Comparison of ENCODE assay signal across 12 cellular contexts in genomic region chr14:101849125-101849524, GRCh38.
A peak's percentile ranks its signal among the peaks of the same experiment; 100 is the strongest.
DNase-seq lines count a peak whose midpoint lies in the region; ATAC-seq and TF ChIP-seq lines count a peak whose summit lies in the region.
"Had no signal": no experiment of that assay in that cellular context is flagged by ENCODE, and none has a peak within 500 bp of the region (broad histone marks: within the 10 kb centered on the region; RNA-seq: fewer than 3 reads in every experiment).

No MANE protein-coding gene starts in this region.

- peaks cover 10 to 46% of the 10 kb centered on the region in 2 donors for H3K36me3 Mint-ChIP-seq in CD4-positive, alpha-beta memory T cell
- H3K36me3 Mint-ChIP-seq in activated T-helper 17 cell treated with anti-CD3 and anti-CD28 coated beads, Interleukin-2, amount 50 U/mL, for 72 hours (ENCODE audit: low read depth), result peaks cover 67% of the 10 kb centered on the region

- in situ Hi-C loops in G401 (cut with HindIII; ENCODE audit: low sequenced_read_pairs), result no loop called here

- intact Hi-C loops in CD4-positive, alpha-beta memory T cell (cut with micrococcal nuclease), result no loop called here

- CTCF ChIA-PET in CD4-positive, alpha-beta memory T cell (lab: Charles Lee; ENCODE audit: partially characterized antibody), result interaction anchor here (0.6 to 3.2 kb wide), 2 partner anchors 78 to 127 kb away, joined by 3 to 17 read pairs; no protein-coding TSS in a partner anchor

- H3K27ac Mint-ChIP-seq in CD4-positive, alpha-beta memory T cell, result peak overlapping the region; percentile 73 to 96 (median 92)
- H3K27ac Mint-ChIP-seq in activated T-helper 17 cell treated with anti-CD3 and anti-CD28 coated beads, Interleukin-2, amount 50 U/mL, for 72 hours, result peak overlapping the region; percentile 54

- H3K36me3 ChIP-seq in CD4-positive, alpha-beta memory T cell (ENCODE audit: insufficient read depth, low read length), result peaks cover 23% of the 10 kb centered on the region

- peak overlapping the region in 7 of 8 donors; percentile 2 to 89 (median 73) for H3K4me3 Mint-ChIP-seq in CD4-positive, alpha-beta memory T cell
- H3K4me3 Mint-ChIP-seq in activated T-helper 17 cell treated with anti-CD3 and anti-CD28 coated beads, Interleukin-2, amount 50 U/mL, for 72 hours, result peak overlapping the region; percentile 70
- H3K4me3 Mint-ChIP-seq: neural crest cell had no signal

- H3K9me3 Mint-ChIP-seq in CD4-positive, alpha-beta memory T cell, result peaks cover 0 to 5% (median 0%) of the 10 kb centered on the region in 8 donors
- H3K9me3 Mint-ChIP-seq in activated T-helper 17 cell treated with anti-CD3 and anti-CD28 coated beads, Interleukin-2, amount 50 U/mL, for 72 hours, result no peaks in the 10 kb centered on the region
- H3K9me3 Mint-ChIP-seq: neural crest cell had no signal

- no peaks in the 10 kb centered on the region for H3K9me3 ChIP-seq in CD4-positive, alpha-beta memory T cell (ENCODE audit: control insufficient read depth in 1 of 2, low read length in 2 of 2)
- H3K9me3 ChIP-seq: gastroesophageal sphincter had no signal

- H3K4me3 ChIP-seq in CD4-positive, alpha-beta memory T cell (ENCODE audit: low read length in 2 of 2), result no peak overlapping the region
- no peak overlapping the region for H3K4me3 ChIP-seq in foreskin fibroblast (ENCODE audit: low read depth in 1 of 2, low read length in 2 of 2)
- H3K4me3 ChIP-seq: gastroesophageal sphincter had no signal

- H3K4me1 ChIP-seq in CD4-positive, alpha-beta memory T cell (ENCODE audit: insufficient read depth, low read length), result peaks cover 98% of the 10 kb centered on the region

- H3K27me3 ChIP-seq in CD4-positive, alpha-beta memory T cell (ENCODE audit: insufficient read depth, low read length), result no peaks in the 10 kb centered on the region
- H3K27me3 ChIP-seq: gastroesophageal sphincter had no signal

- H3K27me3 Mint-ChIP-seq in CD4-positive, alpha-beta memory T cell, result no peaks in the 10 kb centered on the region
- H3K27me3 Mint-ChIP-seq in activated T-helper 17 cell treated with anti-CD3 and anti-CD28 coated beads, Interleukin-2, amount 50 U/mL, for 72 hours, result no peaks in the 10 kb centered on the region

- POLR2A ChIA-PET in CD4-positive, alpha-beta memory T cell (lab: Charles Lee; ENCODE audit: partially characterized antibody), result interaction anchor here (1.2 to 16.8 kb wide), 2 partner anchors 31 to 78 kb away, joined by 6 to 385 read pairs; no protein-coding TSS in a partner anchor

- peaks cover 77 to 99% (median 89%) of the 10 kb centered on the region in 4 donors for H3K4me1 Mint-ChIP-seq in CD4-positive, alpha-beta memory T cell
- peaks cover 60% of the 10 kb centered on the region for H3K4me1 Mint-ChIP-seq in activated T-helper 17 cell treated with anti-CD3 and anti-CD28 coated beads, Interleukin-2, amount 50 U/mL, for 72 hours

- ATAC-seq in GM19328 (IDR thresholded peaks at IDR 0.05; ENCODE audit: unreplicated experiment) (peak; percentile 77), HG03060 (IDR thresholded peaks at IDR 0.05; ENCODE audit: low read depth, unreplicated experiment) (peak; percentile 63)
- no peak for ATAC-seq in activated T-helper 17 cell treated with anti-CD3 and anti-CD28 coated beads, Interleukin-2, amount 50 U/mL, for 72 hours (replicated peaks)
- ATAC-seq: gastroesophageal sphincter, HCT116 had no signal

- peak overlapping the region; percentile 20 for H3K27ac ChIP-seq in CD4-positive, alpha-beta memory T cell (ENCODE audit: low read depth, low read length)
- H3K27ac ChIP-seq: gastroesophageal sphincter had no signal

- no peak for TF ChIP-seq CTCF in foreskin fibroblast (IDR thresholded peaks at IDR 0.05; ENCODE audit: low read depth, low read length)

- no peak for DNase-seq in CD4-positive, alpha-beta memory T cell
- DNase-seq in G401 (ENCODE audit: low spot score), result no peak
- no peak for DNase-seq in foreskin fibroblast
- DNase-seq in HT-29 (ENCODE audit: low spot score), result no peak
- no peak for DNase-seq in NCI-H2171 treated with DMSO at 0.1 percent for 48 hours (lab: John Stamatoyannopoulos, UW)
- DNase-seq: aorta had no signal
